In the genomic region with DNA sequence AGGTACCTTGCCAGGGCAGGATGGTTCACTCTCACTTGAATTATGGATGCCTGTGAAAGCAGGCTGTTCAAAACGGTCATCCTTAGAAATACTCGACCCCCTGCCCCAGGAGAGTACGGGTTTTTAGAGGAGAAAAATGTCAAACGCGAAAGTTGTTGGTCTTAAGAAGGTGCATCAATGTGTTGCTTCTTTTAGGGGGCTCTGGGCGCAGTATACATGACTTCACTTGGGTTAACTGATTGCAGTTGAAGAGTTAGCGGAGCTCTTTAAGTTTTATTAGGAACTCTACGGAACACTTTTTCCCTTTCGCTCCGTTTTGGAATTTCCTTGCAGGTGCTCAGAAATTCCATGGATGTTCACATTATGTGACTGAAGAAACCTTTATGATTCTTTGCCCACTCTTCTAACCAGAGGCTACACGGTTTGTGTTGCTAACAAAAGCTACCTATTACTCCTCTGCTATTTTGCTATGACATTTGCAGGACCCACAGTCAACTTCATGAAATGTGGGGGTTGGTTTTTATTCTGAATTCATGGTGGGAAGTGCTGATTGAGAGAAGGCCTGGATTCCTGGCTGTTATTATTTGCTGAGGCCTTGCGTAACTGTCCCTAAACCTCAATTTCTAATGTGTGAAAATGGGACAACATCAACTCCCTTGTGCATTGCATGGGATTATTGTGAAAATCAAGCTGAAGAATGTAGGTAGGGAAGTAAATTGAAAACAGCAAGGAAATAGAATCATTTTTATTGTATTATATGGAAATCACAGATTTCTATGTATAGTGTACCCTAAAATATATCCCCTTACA, we compare ENCODE assay signal across 9 cellular contexts. TPM values are rescaled to one million over a fixed set of nuclear protein-coding genes. Genes with fewer than 3 reads are reported as not detected.
DNase-seq lines count a peak whose midpoint lies in the region; ATAC-seq and TF ChIP-seq lines count a peak whose summit lies in the region.
"Had no signal": no experiment of that assay in that cellular context is flagged by ENCODE, and none has a peak within 500 bp of the region (broad histone marks: within the 10 kb centered on the region; RNA-seq: fewer than 3 reads in every experiment).

No MANE protein-coding gene starts in this region.

- no peaks in the 10 kb centered on the region for H4K20me1 ChIP-seq in GM23248 (ENCODE audit: insufficient read depth)

- peaks cover 8% of the 10 kb centered on the region for H3F3A ChIP-seq in GM23248 (ENCODE audit: insufficient read depth)

- 8% methylated on average over 12 of the region's 12 CpGs for WGBS in GM23248 (ENCODE audit: low coverage in 1 of 2, low lambda C conversion rate in 2 of 2, missing lambda C conversion rate in 2 of 2), 2 experiments
- 37 to 43% methylated on average over 12 of the region's 12 CpGs for WGBS in sigmoid colon, 2 donors

- peak overlapping the region; percentile 62 for H3K9ac ChIP-seq in GM23248

- H3K9me3 ChIP-seq in GM23248 (ENCODE audit: low read depth), result no peaks in the 10 kb centered on the region
- no peaks in the 10 kb centered on the region for H3K9me3 ChIP-seq in sigmoid colon

- no peak for TF ChIP-seq CTCF in VCaP (conservative IDR thresholded peaks at IDR 0.05)
- no peak for TF ChIP-seq CTCF in foreskin fibroblast (IDR thresholded peaks at IDR 0.05; ENCODE audit: low read depth, low read length)
- no peak for TF ChIP-seq CTCF in sigmoid colon (IDR thresholded peaks at IDR 0.05)

- H3K27me3 ChIP-seq in GM23248 (replicated peaks; ENCODE audit: insufficient read depth) (no peaks in the 10 kb centered on the region), sigmoid colon (no peaks in the 10 kb centered on the region)

- H3K4me3 ChIP-seq in GM23248 (peak overlapping the region; percentile 89), foreskin fibroblast (ENCODE audit: low read depth in 1 of 2, low read length in 2 of 2) (peak overlapping the region; percentile 77 to 87), sigmoid colon (peak overlapping the region; percentile 42 to 68 (median 66))

- peaks cover 41% of the 10 kb centered on the region for H3K79me2 ChIP-seq in GM23248 (ENCODE audit: insufficient read depth)

- DNase-seq in GM23248 (peak; percentile 17), foreskin fibroblast (peak in 1 of 2 donors; percentile 17), sigmoid colon (no peak), middle frontal gyrus (ENCODE audit: extremely low spot score, low spot score) (no peak), NCI-H2029 (lab: John Stamatoyannopoulos, UW) (no peak), left lobe of liver (ENCODE audit: low spot score) (no peak)
- DNase-seq: NCI-H524 treated with DMSO at 0.1 percent for 48 hours had no signal

- no peak for TF ChIP-seq POLR2A in sigmoid colon (IDR thresholded peaks at IDR 0.05)

- no peak for ATAC-seq in GM18870 (IDR thresholded peaks at IDR 0.05; ENCODE audit: unreplicated experiment)
- no peak for ATAC-seq in left lobe of liver

- H3K4me1 ChIP-seq in GM23248 (ENCODE audit: insufficient read depth), result peaks cover 17% of the 10 kb centered on the region
- H3K4me1 ChIP-seq in sigmoid colon, result peaks cover 0 to 8% (median 6%) of the 10 kb centered on the region in 4 donors

- H2AFZ ChIP-seq in GM23248, result peak overlapping the region; percentile 72

- H3K4me2 ChIP-seq in GM23248 (ENCODE audit: unreplicated experiment), result peak overlapping the region; percentile 80

- in situ Hi-C loops in GM23248 (cut with MboI), result no loop called here

- intact Hi-C loops in sigmoid colon (cut with DNase I), result no loop called here

- H3K27ac ChIP-seq in GM23248 (no peak overlapping the region), VCaP (peak overlapping the region; percentile 66), sigmoid colon (peak overlapping the region; percentile 72 to 74 (median 73))

- no peaks in the 10 kb centered on the region for H3K36me3 ChIP-seq in GM23248 (ENCODE audit: low read depth)
- H3K36me3 ChIP-seq in sigmoid colon, result no peaks in the 10 kb centered on the region

- no peaks in the 10 kb centered on the region for H3K9me2 ChIP-seq in GM23248 (ENCODE audit: insufficient read depth)

- TF ChIP-seq EP300 in sigmoid colon (IDR thresholded peaks at IDR 0.05), result no peak

RNA-seq across cellular contexts. Expression of a gene that starts 0.8 kb away (rescaled TPM):
- 53.7 and 60.4 TPM in 2 replicates for total RNA-seq in GM23248 (2014; rRNA removed; shearing (Covaris generic))
- polyA plus RNA-seq in GM23248 (2016; fragmentation: Nextera tagmentation; extraction: Ambion mirVana), result 34.2 and 36.3 TPM in 2 replicates
- 1 to 10 TPM; 3.6 to 7.2 (median 4.2) TPM for total RNA-seq in sigmoid colon
- 1 to 10 TPM; 1.2 to 2.5 (median 2.1) TPM for polyA plus RNA-seq in sigmoid colon
- 49.1 TPM for total RNA-seq in left lobe of liver
